In genomic region chr3:88150771-88151170, GRCh38 we compare ENCODE assay signal across 8 cellular contexts. TPM values are rescaled to one million over a fixed set of nuclear protein-coding genes. Genes with fewer than 3 reads are reported as not detected.
DNase-seq lines count a peak whose midpoint lies in the region; ATAC-seq, FAIRE-seq and TF ChIP-seq lines count a peak whose summit lies in the region.

No MANE protein-coding gene starts in this region.

- H3K27me3 ChIP-seq in BLaER1 treated with 17β-estradiol and CSF1 and Interleukin-3, amounts not matched to agents 10 nM and 100 nM = no peaks in the 10 kb centered on the region
- H3K27me3 ChIP-seq in Karpas-422 (ENCODE audit: low read length) = no peaks in the 10 kb centered on the region
- no peaks in the 10 kb centered on the region for H3K27me3 ChIP-seq in mucosa of stomach (ENCODE audit: control insufficient read depth, insufficient read depth, low read length)

- H3K4me3 ChIP-seq in BLaER1 treated with 17β-estradiol and CSF1 and Interleukin-3, amounts not matched to agents 10 nM and 100 nM = peak overlapping the region; percentile 75 to 97 (median 90)
- H3K4me3 ChIP-seq in Karpas-422 (ENCODE audit: low read length) (peak overlapping the region; percentile 96), cardiac fibroblast (replicated peaks in 1 of 2; ENCODE audit: low read depth in 2 of 2, low read length in 2 of 2) (peak overlapping the region; percentile 98), mucosa of stomach (ENCODE audit: low read length) (peak overlapping the region; percentile 94)

- peak overlapping the region; percentile 86 to 98 (median 94) for H3K9ac ChIP-seq in BLaER1 treated with 17β-estradiol and CSF1 and Interleukin-3, amounts not matched to agents 10 nM and 100 nM
- H3K9ac ChIP-seq in Karpas-422 (ENCODE audit: low read length) (peak overlapping the region; percentile 97), mucosa of stomach (ENCODE audit: low read length) (peak overlapping the region; percentile 91)

- no peak for TF ChIP-seq CTCF in cardiac fibroblast (IDR thresholded peaks at IDR 0.05; ENCODE audit: low read depth, low read length)

- peak; percentile 71 for DNase-seq in Karpas-422
- DNase-seq in cardiac fibroblast (ENCODE audit: low read depth in 2 of 2) = peak in 1 of 2 donors; percentile 18
- DNase-seq in hepatic stellate cell (ENCODE audit: low spot score) = no peak
- DNase-seq in UCSD-AML1 (lab: John Stamatoyannopoulos, UW; ENCODE audit: unreplicated experiment) = no peak
- no peak for DNase-seq in RCC 7860 (ENCODE audit: low spot score)

- H3K27ac ChIP-seq in BLaER1 treated with 17β-estradiol and CSF1 and Interleukin-3, amounts not matched to agents 10 nM and 100 nM = peak overlapping the region; percentile 84 to 97 (median 94)
- H3K27ac ChIP-seq in Karpas-422 (ENCODE audit: low read length) = peak overlapping the region; percentile 85

- peaks cover 27 to 30% (median 28%) of the 10 kb centered on the region in 11 experiments for H3K36me3 ChIP-seq in BLaER1 treated with 17β-estradiol and CSF1 and Interleukin-3, amounts not matched to agents 10 nM and 100 nM
- H3K36me3 ChIP-seq in Karpas-422 (ENCODE audit: insufficient read depth, low read length) (peaks cover 14% of the 10 kb centered on the region; the same call in 1 of the 2 replicates), mucosa of stomach (ENCODE audit: control insufficient read depth, insufficient read depth, low read length) (no peaks in the 10 kb centered on the region)

- peaks cover 0 to 5% (median 0%) of the 10 kb centered on the region in 11 experiments; a peak in 3 of 22 replicates for H3K9me3 ChIP-seq in BLaER1 treated with 17β-estradiol and CSF1 and Interleukin-3, amounts not matched to agents 10 nM and 100 nM (replicated peaks in 1 of 11)
- no peaks in the 10 kb centered on the region for H3K9me3 ChIP-seq in Karpas-422 (ENCODE audit: low read length)
- no peaks in the 10 kb centered on the region for H3K9me3 ChIP-seq in mucosa of stomach (ENCODE audit: control insufficient read depth, low read length)

- H3K4me1 ChIP-seq in BLaER1 treated with 17β-estradiol and CSF1 and Interleukin-3, amounts not matched to agents 10 nM and 100 nM = peaks cover 29 to 51% (median 36%) of the 10 kb centered on the region in 10 experiments
- peaks cover 42% of the 10 kb centered on the region for H3K4me1 ChIP-seq in Karpas-422 (ENCODE audit: low read length)
- H3K4me1 ChIP-seq in mucosa of stomach (ENCODE audit: control insufficient read depth, insufficient read depth, low read length) = peaks cover 12% of the 10 kb centered on the region

- H2AFZ ChIP-seq in Karpas-422 (ENCODE audit: low read length) = no peak overlapping the region

- no peak for ATAC-seq in HG03521 (IDR thresholded peaks at IDR 0.05; ENCODE audit: unreplicated experiment)

- FAIRE-seq in RCC 7860 (lab: Jason Lieb, UNC) = no peak

- H3K79me2 ChIP-seq in Karpas-422 (ENCODE audit: low read length) = peaks cover 95% of the 10 kb centered on the region

- H3K9me2 ChIP-seq in Karpas-422 (replicated peaks; ENCODE audit: insufficient read depth, low read length) = no peaks in the 10 kb centered on the region

- H4K20me1 ChIP-seq in BLaER1 treated with 17β-estradiol and CSF1 and Interleukin-3, amounts not matched to agents 10 nM and 100 nM = peaks cover 7 to 45% (median 22%) of the 10 kb centered on the region in 11 experiments; a peak in 17 of 22 replicates
- no peaks in the 10 kb centered on the region for H4K20me1 ChIP-seq in Karpas-422 (ENCODE audit: insufficient read depth, low read depth, low read length)

- peak overlapping the region; percentile 79 to 99 (median 92); a peak in 21 of 22 replicates for H3K4me2 ChIP-seq in BLaER1 treated with 17β-estradiol and CSF1 and Interleukin-3, amounts not matched to agents 10 nM and 100 nM
- peak overlapping the region; percentile 80 for H3K4me2 ChIP-seq in Karpas-422 (ENCODE audit: low read depth, low read length, poor library complexity, severe bottlenecking)

RNA-seq across cellular contexts. Expression of gene C3orf38, which starts 1.0 kb away (rescaled TPM):
- total RNA-seq in Karpas-422 (2014; rRNA removed; shearing (Covaris generic); ENCODE audit: low replicate concordance) = 31.6 and 38.8 TPM in 2 replicates
